ENCODE assay signal across 1 cellular context in the genomic region with DNA sequence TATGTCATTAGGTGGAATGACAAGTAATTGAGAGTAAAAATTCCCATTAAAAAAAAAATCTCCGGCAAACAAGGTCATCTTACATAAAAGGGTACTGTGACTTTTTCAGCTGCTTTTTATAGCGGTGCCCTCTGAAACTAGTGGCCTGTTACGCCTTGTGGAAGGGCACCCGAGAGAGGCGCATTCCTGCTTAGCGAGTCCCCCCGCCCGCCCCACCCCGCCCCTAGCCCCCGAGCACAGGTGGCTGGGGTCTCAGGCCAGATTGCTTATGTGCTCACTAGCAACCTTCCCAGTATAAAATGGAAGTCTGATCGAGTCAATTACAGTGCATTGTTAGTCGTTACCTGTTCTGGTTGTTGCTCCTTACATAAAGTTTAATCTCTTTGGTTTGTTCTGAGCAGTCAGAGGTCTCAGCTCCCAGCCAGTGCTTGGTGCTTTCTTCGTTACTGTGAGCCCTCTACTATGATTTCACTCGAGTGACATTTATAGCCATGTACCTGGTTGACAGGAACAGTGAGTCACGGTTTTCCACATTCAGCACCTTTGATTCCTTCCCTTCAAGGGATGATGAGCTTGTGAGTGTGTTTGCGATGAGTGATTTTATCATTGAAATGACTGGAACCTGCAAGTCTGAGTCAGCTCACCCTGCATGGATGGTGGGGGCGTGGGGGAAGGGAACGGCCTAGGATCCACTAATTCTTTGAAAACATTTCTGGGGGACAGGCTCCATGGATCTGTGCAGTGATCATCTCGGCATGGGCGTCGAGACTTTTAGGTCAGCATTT.
A peak's percentile ranks its signal among the peaks of the same experiment; 100 is the strongest.
TF ChIP-seq lines count a peak whose summit lies in the region.

No MANE protein-coding gene starts in this region.

TF ChIP-seq in HepG2, 621 proteins besides CTCF, POLR2A, EP300 and RAD21 (continued from another document):
- TF ChIP-seq PRDM15 (CRISPR knock-in tag; IDR thresholded peaks at IDR 0.05) (no peak), MAFF (IDR thresholded peaks at IDR 0.05; ENCODE audit: low read depth, low read length) (0 out of 2 replicates have a peak, but pooled peaks have one; percentile 7), ZNF562 (CRISPR knock-in tag; IDR thresholded peaks at IDR 0.05; ENCODE audit: borderline replicate concordance) (no peak), SAP130 (CRISPR knock-in tag; IDR thresholded peaks at IDR 0.05; ENCODE audit: low read depth) (peak; percentile 20; the same call in 1 of the 2 replicates), FOSL2 (CRISPR knock-in tag; IDR thresholded peaks at IDR 0.05) (peak; percentile 74)
